ENCODE assay signal across 9 cellular contexts in the genomic region with DNA sequence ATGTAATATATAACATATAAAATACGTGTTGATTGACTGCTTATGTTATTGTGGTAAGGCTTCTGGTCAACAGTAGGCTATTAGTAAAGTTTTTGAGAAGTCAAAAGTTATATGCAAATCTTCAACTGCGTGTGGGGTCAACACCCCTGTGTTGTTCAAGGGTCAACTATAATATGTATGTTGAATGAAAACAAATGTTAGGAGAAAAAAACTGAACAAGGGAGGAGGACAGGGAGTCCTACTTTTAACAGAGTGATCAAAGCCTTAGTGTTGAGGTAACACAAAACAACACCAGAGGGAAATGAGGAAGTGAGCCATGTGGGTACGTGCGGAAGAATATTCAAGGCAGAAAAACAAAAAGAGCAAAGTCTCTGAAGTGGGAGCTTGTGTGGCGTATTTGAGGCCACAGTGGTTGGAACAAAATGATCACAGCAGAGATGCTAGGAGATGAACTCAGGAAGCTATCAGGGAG.
A peak's percentile ranks its signal among the peaks of the same experiment; 100 is the strongest.
DNase-seq lines count a peak whose midpoint lies in the region; ATAC-seq and TF ChIP-seq lines count a peak whose summit lies in the region.
"Had no signal": no experiment of that assay in that cellular context is flagged by ENCODE, and none has a peak within 500 bp of the region (broad histone marks: within the 10 kb centered on the region; RNA-seq: fewer than 3 reads in every experiment).

No MANE protein-coding gene starts in this region.

- peak overlapping the region; percentile 45 for H3K27ac Mint-ChIP-seq in activated CD8-positive, alpha-beta memory T cell treated with anti-CD3 and anti-CD28 coated beads, Interleukin-2, amount 10 ng/mL, durations not matched to agents 7 days and 5 days
- H3K27ac Mint-ChIP-seq: nephron had no signal

- intact Hi-C loops in psoas muscle (cut with DNase I) = loop anchor here in 1 of 2 donors (10.0 kb wide), 1 partner anchor 129 kb away; no protein-coding TSS in a partner anchor
- intact Hi-C loops in posterior vena cava (cut with DNase I) = no loop called here

- H3K4me1 Mint-ChIP-seq in activated CD8-positive, alpha-beta memory T cell treated with anti-CD3 and anti-CD28 coated beads, Interleukin-2, amount 10 ng/mL, durations not matched to agents 7 days and 5 days = peaks cover 22% of the 10 kb centered on the region

- H3K27me3 Mint-ChIP-seq in activated CD8-positive, alpha-beta memory T cell treated with anti-CD3 and anti-CD28 coated beads, Interleukin-2, amount 10 ng/mL, durations not matched to agents 7 days and 5 days = no peaks in the 10 kb centered on the region

- no peak overlapping the region for H3K4me3 ChIP-seq in psoas muscle

- H3K36me3 Mint-ChIP-seq in activated CD8-positive, alpha-beta memory T cell treated with anti-CD3 and anti-CD28 coated beads, Interleukin-2, amount 10 ng/mL, durations not matched to agents 7 days and 5 days = peaks cover 4% of the 10 kb centered on the region

- peak overlapping the region; percentile 5 for H3K4me3 Mint-ChIP-seq in activated CD8-positive, alpha-beta memory T cell treated with anti-CD3 and anti-CD28 coated beads, Interleukin-2, amount 10 ng/mL, durations not matched to agents 7 days and 5 days
- H3K4me3 Mint-ChIP-seq: nephron had no signal

- no peaks in the 10 kb centered on the region for H3K27me3 ChIP-seq in psoas muscle (ENCODE audit: insufficient read depth in 3 of 3, low read length in 2 of 3)

- no peak for TF ChIP-seq CTCF in psoas muscle (IDR thresholded peaks at IDR 0.05)

- CTCF ChIA-PET in activated CD8-positive, alpha-beta memory T cell treated with anti-CD3 and anti-CD28 coated beads, Interleukin-2, amount 10 ng/mL, durations not matched to agents 7 days and 5 days (lab: Charles Lee) = interaction anchor here (1.0 to 1.2 kb wide), 2 partner anchors 88 to 162 kb away, joined by 3 read pairs; no protein-coding TSS in a partner anchor

- peaks cover 33% of the 10 kb centered on the region for H3K4me1 ChIP-seq in psoas muscle

- DNase-seq in CD1c-positive myeloid dendritic cell (ENCODE audit: extremely low spot score) = peak; percentile 73
- peak; percentile 94 for DNase-seq in KBM-7
- peak; percentile 75 for DNase-seq in activated CD8-positive, alpha-beta memory T cell treated with anti-CD3 and anti-CD28 coated beads, Interleukin-2, amount 10 ng/mL, durations not matched to agents 7 days and 5 days
- DNase-seq in psoas muscle = no peak
- DNase-seq in NCI-H345 treated with DMSO at 0.1 percent for 48 hours (lab: John Stamatoyannopoulos, UW; ENCODE audit: unreplicated experiment) = no peak
- DNase-seq in ecto neural progenitor cell (ENCODE audit: low spot score) = no peak
- DNase-seq in posterior vena cava (ENCODE audit: low spot score) = no peak

- ATAC-seq in GM21423 (IDR thresholded peaks at IDR 0.05; ENCODE audit: unreplicated experiment) (peak; percentile 75), psoas muscle (no peak)
- peak; percentile 89 for ATAC-seq in activated CD8-positive, alpha-beta memory T cell treated with anti-CD3 and anti-CD28 coated beads, Interleukin-2, amount 10 ng/mL, durations not matched to agents 7 days and 5 days

- H3K9me3 Mint-ChIP-seq in activated CD8-positive, alpha-beta memory T cell treated with anti-CD3 and anti-CD28 coated beads, Interleukin-2, amount 10 ng/mL, durations not matched to agents 7 days and 5 days (ENCODE audit: low read depth) = peaks cover 2% of the 10 kb centered on the region

- H3K27ac ChIP-seq in psoas muscle = peak overlapping the region; percentile 56

- no peaks in the 10 kb centered on the region for H3K36me3 ChIP-seq in psoas muscle (ENCODE audit: insufficient read depth in 1 of 2, low read depth in 1 of 2)

- in situ Hi-C loops in KBM-7 (cut with MboI; ENCODE audit: low pct_unique_long_range_greater_than_20kb, low sequenced_read_pairs) = no loop called here

- peaks cover 3% of the 10 kb centered on the region for H3K9me3 ChIP-seq in psoas muscle

- WGBS in psoas muscle, 3 donors = 85 to 95% (median 89%) methylated on average over 5 of the region's 5 CpGs

Comparison
In these comparisons a context has a peak if more than half of its experiments do, and no peak if none do; other contexts are left out.
1. DNase-seq: peak in CD1c-positive myeloid dendritic cell (single experiment), KBM-7 (single experiment) and activated CD8-positive, alpha-beta memory T cell treated with anti-CD3 and anti-CD28 coated beads, Interleukin-2, amount 10 ng/mL, durations not matched to agents 7 days and 5 days (single experiment); none in psoas muscle (0 of 2), NCI-H345 treated with DMSO at 0.1 percent for 48 hours (single experiment), ecto neural progenitor cell (single experiment) and posterior vena cava (single experiment).
2. ATAC-seq: peak in GM21423 (single experiment) and activated CD8-positive, alpha-beta memory T cell treated with anti-CD3 and anti-CD28 coated beads, Interleukin-2, amount 10 ng/mL, durations not matched to agents 7 days and 5 days (single experiment); none in psoas muscle (0 of 4).